28 cellular contexts compared by ENCODE assay signal in genomic region chr3:165443664-165444063, GRCh38.
"Had no signal": no experiment of that assay in that cellular context is flagged by ENCODE, and none has a peak within 500 bp of the region (broad histone marks: within the 10 kb centered on the region; RNA-seq: fewer than 3 reads in every experiment).

No MANE protein-coding gene starts in this region.

- H3K79me2 ChIP-seq: parathyroid adenoma had no signal

- DNase-seq: naive thymus-derived CD8-positive, alpha-beta T cell; natural killer cell; nephron progenitor cell; nucleus accumbens; occipital lobe; ovary; pancreas; posterior cingulate gyrus; psoas muscle; retina; right cardiac atrium; right lobe of liver; sigmoid colon; small intestine; spleen; stimulated activated CD4-positive, alpha-beta T cell treated with anti-CD3 and anti-CD28 coated beads, Interleukin-12 subunit alpha, Interleukin-12 subunit beta, amount 100 ng/mL, for 4 hours; stimulated activated CD4-positive, alpha-beta T cell treated with anti-CD3 and anti-CD28 coated beads, Interleukin-15, amount 100 ng/mL, for 24 hours; stimulated activated CD4-positive, alpha-beta T cell treated with anti-CD3 and anti-CD28 coated beads, Interleukin-1b, Interleukin-23, amount 100 ng/mL, for 48 hours; stimulated activated CD4-positive, alpha-beta T cell treated with anti-CD3 and anti-CD28 coated beads, Interleukin-2, amount 100 ng/mL, for 24 hours had no signal

- H3K27me3 ChIP-seq: neural progenitor cell, neutrophil, ovary, pancreas, right atrium auricular region, right lobe of liver, sigmoid colon, spleen had no signal

- H3K4me1 ChIP-seq: neural progenitor cell, pancreas, parathyroid adenoma, prostate gland, psoas muscle, right atrium auricular region, right lobe of liver, sigmoid colon, spleen had no signal

- H3K4me2 ChIP-seq: neural progenitor cell, smooth muscle cell had no signal

- H3K27ac ChIP-seq: neural progenitor cell, neutrophil, ovary, pancreas, parathyroid adenoma, prostate gland, psoas muscle, right atrium auricular region, right lobe of liver, sigmoid colon, skin epidermis, spleen had no signal

- H3K36me3 ChIP-seq: neural progenitor cell, neutrophil, ovary, pancreas, prostate gland, right atrium auricular region, right lobe of liver, sigmoid colon, spleen had no signal

- H3K4me3 ChIP-seq: neural progenitor cell, ovary, pancreas, prostate gland, psoas muscle, right atrium auricular region, right lobe of liver, sigmoid colon, skin epidermis, smooth muscle cell, spleen had no signal

- H3K9ac ChIP-seq: neural progenitor cell, parathyroid adenoma had no signal

- ATAC-seq: naive thymus-derived CD8-positive, alpha-beta T cell; natural killer cell; natural killer cell treated with Interleukin-12 subunit alpha and Interleukin-12 subunit beta and Interleukin-15 and Interleukin-18, amount 100 ng/mL, for 72 hours; pancreas; psoas muscle; right cardiac atrium; sciatic nerve had no signal
